Comparison of ENCODE assay signal across 18 cellular contexts in genomic region chr7:94975316-94975715, GRCh38.
A peak's percentile ranks its signal among the peaks of the same experiment; 100 is the strongest.
DNase-seq lines count a peak whose midpoint lies in the region.
"Had no signal": no experiment of that assay in that cellular context is flagged by ENCODE, and none has a peak within 500 bp of the region (broad histone marks: within the 10 kb centered on the region; RNA-seq: fewer than 3 reads in every experiment).

No MANE protein-coding gene starts in this region.

- no peak overlapping the region for H3K4me3 ChIP-seq in skeletal muscle cell (ENCODE audit: low read depth, low read length)
- H3K4me3 ChIP-seq: skin epidermis, tibial artery had no signal

- peak; percentile 15 for DNase-seq in DMS53 (lab: John Stamatoyannopoulos, UW)
- DNase-seq in DMS53 treated with DMSO at 0.1 percent for 48 hours (lab: John Stamatoyannopoulos, UW; ENCODE audit: unreplicated experiment): no peak
- DNase-seq in amniotic epithelial cell (ENCODE audit: low read depth): peak; percentile 13
- DNase-seq in fibroblast of the conjunctiva (ENCODE audit: low read depth): peak; percentile 50
- DNase-seq in skeletal muscle cell (ENCODE audit: low read depth): peak; percentile 47
- DNase-seq in NCI-H526 treated with DMSO at 0.1 percent for 48 hours (lab: John Stamatoyannopoulos, UW): no peak
- no peak for DNase-seq in mucosa of gallbladder (ENCODE audit: low spot score)
- DNase-seq in UCSD-AML1 (lab: John Stamatoyannopoulos, UW; ENCODE audit: unreplicated experiment): no peak
- DNase-seq: 8988T; activated CD4-positive, alpha-beta T cell treated with anti-CD3 and anti-CD28 coated beads, Interleukin-2, amount 10 ng/mL, durations not matched to agents 24 days and 14 days; activated T-cell treated with anti-CD3 and anti-CD28 coated beads for 4 hours; caudate nucleus; CD8-positive, alpha-beta memory T cell; effector memory CD4-positive, alpha-beta T cell; NCI-H1436; NK-92 treated with Interleukin-12 subunit alpha and Interleukin-12 subunit beta, amount 100 ng/mL, for 24 hours; tibial artery had no signal

Comparison
In these comparisons a context has a peak if more than half of its experiments do, and no peak if none do; other contexts are left out.
1. DNase-seq: peak in DMS53 (single experiment), amniotic epithelial cell (single experiment), fibroblast of the conjunctiva (single experiment) and skeletal muscle cell (single experiment); none in DMS53 treated with DMSO at 0.1 percent for 48 hours (single experiment), NCI-H526 treated with DMSO at 0.1 percent for 48 hours (single experiment), mucosa of gallbladder (single experiment) and UCSD-AML1 (single experiment).